Comparison of ENCODE assay signal across 18 cellular contexts in genomic region chr3:135238866-135239434, GRCh38.
DNase-seq lines count a peak whose midpoint lies in the region; FAIRE-seq and TF ChIP-seq lines count a peak whose summit lies in the region.
"Had no signal": no experiment of that assay in that cellular context is flagged by ENCODE, and none has a peak within 500 bp of the region (broad histone marks: within the 10 kb centered on the region; RNA-seq: fewer than 3 reads in every experiment).

No MANE protein-coding gene starts in this region.

- H3K27me3 Mint-ChIP-seq in osteocyte (ENCODE audit: unreplicated experiment) = no peaks in the 10 kb centered on the region
- H3K27me3 Mint-ChIP-seq: CD4-positive, alpha-beta memory T cell had no signal

- no peak overlapping the region for H3K14ac ChIP-seq in H1 (ENCODE audit: insufficient read length)

- no peak overlapping the region for H2AFZ ChIP-seq in H1 (ENCODE audit: low read length)

- H3K27ac ChIP-seq in H1 (ENCODE audit: low read depth, low read length) = no peak overlapping the region
- no peak overlapping the region for H3K27ac ChIP-seq in uterus
- H3K27ac ChIP-seq: A549, BLaER1, SJCRH30 had no signal

- H3K4me2 ChIP-seq in H1 (ENCODE audit: insufficient read depth in 1 of 2, low read depth in 2 of 2, low read length in 2 of 2) = no peak overlapping the region
- H3K4me2 ChIP-seq: A549, BLaER1 had no signal

- no peak overlapping the region for H2BK5ac ChIP-seq in H1 (ENCODE audit: low read depth, low read length)

- H4K91ac ChIP-seq in H1 (replicated peaks; ENCODE audit: insufficient read length, low read length) = no peak overlapping the region

- H2BK12ac ChIP-seq in H1 (ENCODE audit: low read depth, low read length) = 0 out of 2 replicates have a peak overlapping the region, but pooled peaks have one; percentile 4

- no peak overlapping the region for H2BK15ac ChIP-seq in H1 (ENCODE audit: low read length)

- intact Hi-C loops in uterus (cut with DNase I; ENCODE audit: low total_unique reads) = no loop called here

- H2BK120ac ChIP-seq in H1 (replicated peaks; ENCODE audit: low read depth, low read length) = no peak overlapping the region

- H2BK20ac ChIP-seq in H1 (ENCODE audit: low read length) = no peak overlapping the region

- H3K4ac ChIP-seq in H1 (replicated peaks; ENCODE audit: insufficient read length, low read depth, low read length) = no peak overlapping the region

- no peak for FAIRE-seq in H1 (lab: Jason Lieb, UNC)
- FAIRE-seq: A549, H54, K562 had no signal

- no peaks in the 10 kb centered on the region for H3K36me3 Mint-ChIP-seq in osteocyte (ENCODE audit: unreplicated experiment)
- H3K36me3 Mint-ChIP-seq: CD4-positive, alpha-beta memory T cell had no signal

- no peak overlapping the region for H4K5ac ChIP-seq in H1 (ENCODE audit: insufficient read length, low read depth, low read length)

- WGBS in H1 (ENCODE audit: extremely low coverage in 1 of 2, insufficient coverage in 1 of 2, insufficient read length in 1 of 2, insufficient replicate concordance in 2 of 2, low coverage in 1 of 2, low lambda C conversion rate in 2 of 2, missing lambda C conversion rate in 1 of 2), 2 experiments = 73% methylated on average over 4 of the region's 4 CpGs; no CpG with 5 or more reads in 1 of the 2 experiments

- DNase-seq in NCI-H345 (lab: John Stamatoyannopoulos, UW) = peak; percentile 19
- no peak for DNase-seq in NCI-H345 treated with DMSO at 0.1 percent for 48 hours (lab: John Stamatoyannopoulos, UW; ENCODE audit: unreplicated experiment)
- DNase-seq in ELF-1 (ENCODE audit: low read depth, low spot score) = peak; percentile 50
- DNase-seq in H1 (ENCODE audit: low read depth in 1 of 2, low spot score in 2 of 2) = no peak
- peak; percentile 48 for DNase-seq in osteocyte (ENCODE audit: extremely low spot score, unreplicated experiment)
- DNase-seq in NOMO-1 treated with dmso at 0.1 percent for 144 hours (lab: John Stamatoyannopoulos, UW; ENCODE audit: unreplicated experiment) = no peak
- no peak for DNase-seq in uterus
- DNase-seq: CD4-positive, alpha-beta memory T cell; DMS53; HFFc6; NCI-H2107; NCI-H226; NCI-H526 had no signal

- H3K23ac ChIP-seq in H1 (ENCODE audit: insufficient read length) = no peak overlapping the region

- H3K4me1 ChIP-seq in H1 (replicated peaks in 1 of 4; ENCODE audit: control insufficient read depth in 3 of 4, insufficient read depth in 4 of 4, low read length in 3 of 4) = peaks cover 0 to 7% (median 0%) of the 10 kb centered on the region in 4 experiments; a peak in 3 of 7 replicates
- H3K4me1 ChIP-seq in uterus = no peaks in the 10 kb centered on the region
- H3K4me1 ChIP-seq: A549, SJCRH30 had no signal

- 0 out of 2 replicates have a peak overlapping the region, but pooled peaks have one; percentile 12 for H4K8ac ChIP-seq in H1 (ENCODE audit: extremely low read depth, insufficient read depth, low read length)

- H3K36me3 ChIP-seq in H1 (ENCODE audit: control insufficient read depth in 2 of 4, insufficient read depth in 4 of 4, low read length in 3 of 4) (peaks cover 0 to 2% (median 0%) of the 10 kb centered on the region in 4 experiments; a peak in 1 of 8 replicates), uterus (no peaks in the 10 kb centered on the region)
- H3K36me3 ChIP-seq: BLaER1, SJCRH30 had no signal

- H3K27ac Mint-ChIP-seq in osteocyte (ENCODE audit: unreplicated experiment) = no peak overlapping the region
- H3K27ac Mint-ChIP-seq: CD4-positive, alpha-beta memory T cell; HFFc6 had no signal

- TF ChIP-seq EP300 in H1 (IDR thresholded peaks at IDR 0.05; ENCODE audit: borderline replicate concordance in 1 of 2, low read depth in 2 of 2, low read length in 2 of 2) = no peak

- no peaks in the 10 kb centered on the region for H3K4me1 Mint-ChIP-seq in osteocyte (ENCODE audit: unreplicated experiment)
- H3K4me1 Mint-ChIP-seq: CD4-positive, alpha-beta memory T cell had no signal

- POLR2A ChIA-PET in H1 (lab: Charles Lee; ENCODE audit: partially characterized antibody) = interaction anchor here (1.3 kb wide), 1 partner anchor 10 kb away, joined by 5 read pairs; no protein-coding TSS in a partner anchor

- no peaks in the 10 kb centered on the region for H4K20me1 ChIP-seq in H1 (replicated peaks in 1 of 2; ENCODE audit: control insufficient read depth in 1 of 2, insufficient read depth in 2 of 2, low read length in 2 of 2)
- H4K20me1 ChIP-seq: BLaER1 had no signal

- CTCF ChIA-PET in H1 (lab: Charles Lee; ENCODE audit: partially characterized antibody) = interaction anchor here (0.6 to 4.8 kb wide), 8 partner anchors 9 to 948 kb away, joined by 3 to 41 read pairs (median 8); partner anchors contain the start of gene EPHB1

- H3K56ac ChIP-seq in H1 (replicated peaks; ENCODE audit: insufficient read length, low read depth, low read length) = no peak overlapping the region

- no peaks in the 10 kb centered on the region for H3K79me1 ChIP-seq in H1 (ENCODE audit: low read depth, low read length)

- TF ChIP-seq POLR2A in H1 (IDR thresholded peaks at IDR 0.05; ENCODE audit: control extremely low read depth in 1 of 2, low read depth in 2 of 2, low read length in 2 of 2) (no peak), uterus (IDR thresholded peaks at IDR 0.05) (no peak)

- H2AK5ac ChIP-seq in H1 (ENCODE audit: low read depth, low read length) = no peak overlapping the region

- H3K27me3 ChIP-seq in H1 (replicated peaks in 1 of 4; ENCODE audit: control insufficient read depth in 3 of 4, extremely low read depth in 1 of 4, insufficient read depth in 3 of 4, low read length in 3 of 4) (no peaks in the 10 kb centered on the region; a peak in 1 of 7 replicates), uterus (no peaks in the 10 kb centered on the region)
- H3K27me3 ChIP-seq: BLaER1, SJCRH30 had no signal

- no peaks in the 10 kb centered on the region for H3K9me3 Mint-ChIP-seq in osteocyte (ENCODE audit: unreplicated experiment)
- H3K9me3 Mint-ChIP-seq: HFFc6 had no signal

- TF ChIP-seq RAD21 in H1 (IDR thresholded peaks at IDR 0.05 in 1 of 2, conservative IDR thresholded peaks at IDR 0.05 in 1 of 2; ENCODE audit: low read depth in 2 of 2, low read length in 2 of 2) = no peak

- no peak overlapping the region for H3K9ac ChIP-seq in H1 (replicated peaks in 1 of 4; ENCODE audit: extremely low read depth in 1 of 4, low read depth in 3 of 4, low read length in 3 of 4)
- H3K9ac ChIP-seq: BLaER1 had no signal

- no peaks in the 10 kb centered on the region for H3K79me2 ChIP-seq in H1 (ENCODE audit: control insufficient read depth in 1 of 2, insufficient read depth in 2 of 2, low read length in 2 of 2)

- H3K23me2 ChIP-seq in H1 (ENCODE audit: low read depth, low read length) = no peaks in the 10 kb centered on the region

- H3K4me3 ChIP-seq in H1 (ENCODE audit: extremely low read depth in 1 of 4, insufficient read depth in 2 of 4, low read depth in 3 of 4, low read length in 4 of 4) (no peak overlapping the region), uterus (no peak overlapping the region)
- H3K4me3 ChIP-seq: A549, BLaER1, K562, SJCRH30 had no signal

- H3K4me3 Mint-ChIP-seq in osteocyte (ENCODE audit: unreplicated experiment) = no peak overlapping the region
- H3K4me3 Mint-ChIP-seq: HFFc6 had no signal

- H3K9me3 ChIP-seq in H1 (ENCODE audit: insufficient read depth in 2 of 2, low read depth in 1 of 2, low read length in 1 of 2) (peaks cover 4 to 10% of the 10 kb centered on the region in 2 experiments; a peak in 3 of 4 replicates), uterus (no peaks in the 10 kb centered on the region)
- H3K9me3 ChIP-seq: A549, SJCRH30 had no signal

- TF ChIP-seq CTCF in H1 (IDR thresholded peaks at IDR 0.05; ENCODE audit: control extremely low read depth in 1 of 3, insufficient read depth in 1 of 3, low read depth in 1 of 3, low read length in 3 of 3) = no peak
- no peak for TF ChIP-seq CTCF in osteocyte (IDR thresholded peaks at IDR 0.05)
- TF ChIP-seq CTCF in uterus (IDR thresholded peaks at IDR 0.05) = no peak

- H3K18ac ChIP-seq in H1 (ENCODE audit: extremely low read depth, low read length) = no peak overlapping the region

TF ChIP-seq in H1, 55 proteins besides CTCF, POLR2A, EP300 and RAD21:
- no peak for TF ChIP-seq NRF1 (IDR thresholded peaks at IDR 0.05; ENCODE audit: low read depth, low read length)
- no peak for TF ChIP-seq KDM4A (IDR thresholded peaks at IDR 0.05; ENCODE audit: low read depth, low read length, severe bottlenecking)
- no peak for TF ChIP-seq SIRT6 (IDR thresholded peaks at IDR 0.05; ENCODE audit: low read length)
- TF ChIP-seq RBBP5 (IDR thresholded peaks at IDR 0.05; ENCODE audit: borderline replicate concordance, low read depth, low read length) = no peak
- no peak for TF ChIP-seq KDM1A (IDR thresholded peaks at IDR 0.05; ENCODE audit: borderline replicate concordance, low read length)
- TF ChIP-seq CHD2 (IDR thresholded peaks at IDR 0.05; ENCODE audit: low read length) = no peak
- no peak for TF ChIP-seq TEAD4 (IDR thresholded peaks at IDR 0.05; ENCODE audit: low read depth, low read length)
- no peak for TF ChIP-seq ASH2L (IDR thresholded peaks at IDR 0.05; ENCODE audit: low read length)
- TF ChIP-seq RFX5 (IDR thresholded peaks at IDR 0.05; ENCODE audit: borderline replicate concordance, low read depth, low read length) = no peak
- TF ChIP-seq, protein P1, sequence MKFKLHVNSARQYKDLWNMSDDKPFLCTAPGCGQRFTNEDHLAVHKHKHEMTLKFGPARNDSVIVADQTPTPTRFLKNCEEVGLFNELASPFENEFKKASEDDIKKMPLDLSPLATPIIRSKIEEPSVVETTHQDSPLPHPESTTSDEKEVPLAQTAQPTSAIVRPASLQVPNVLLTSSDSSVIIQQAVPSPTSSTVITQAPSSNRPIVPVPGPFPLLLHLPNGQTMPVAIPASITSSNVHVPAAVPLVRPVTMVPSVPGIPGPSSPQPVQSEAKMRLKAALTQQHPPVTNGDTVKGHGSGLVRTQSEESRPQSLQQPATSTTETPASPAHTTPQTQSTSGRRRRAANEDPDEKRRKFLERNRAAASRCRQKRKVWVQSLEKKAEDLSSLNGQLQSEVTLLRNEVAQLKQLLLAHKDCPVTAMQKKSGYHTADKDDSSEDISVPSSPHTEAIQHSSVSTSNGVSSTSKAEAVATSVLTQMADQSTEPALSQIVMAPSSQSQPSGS (IDR thresholded peaks at IDR 0.05; ENCODE audit: low read length) = no peak
- TF ChIP-seq POLR2AphosphoS5 (IDR thresholded peaks at IDR 0.05; ENCODE audit: low read depth, low read length) = no peak
- TF ChIP-seq POU5F1 (IDR thresholded peaks at IDR 0.05; ENCODE audit: low read depth, low read length) = no peak
- TF ChIP-seq BRCA1 (IDR thresholded peaks at IDR 0.05; ENCODE audit: low read depth, low read length) = no peak
- no peak for TF ChIP-seq SAP30 (IDR thresholded peaks at IDR 0.05; ENCODE audit: insufficient read depth, insufficient replicate concordance, low read length)
TF ChIP-seq in H1: peak in this region for 0.

Comparison
In these comparisons a context has a peak if more than half of its experiments do, and no peak if none do; other contexts are left out.
1. DNase-seq: peak in NCI-H345 (single experiment), ELF-1 (single experiment) and osteocyte (single experiment); none in NCI-H345 treated with DMSO at 0.1 percent for 48 hours (single experiment), H1 (0 of 2), NOMO-1 treated with dmso at 0.1 percent for 144 hours (single experiment) and uterus (0 of 2).